1 cellular context compared by ENCODE assay signal in the genomic region with DNA sequence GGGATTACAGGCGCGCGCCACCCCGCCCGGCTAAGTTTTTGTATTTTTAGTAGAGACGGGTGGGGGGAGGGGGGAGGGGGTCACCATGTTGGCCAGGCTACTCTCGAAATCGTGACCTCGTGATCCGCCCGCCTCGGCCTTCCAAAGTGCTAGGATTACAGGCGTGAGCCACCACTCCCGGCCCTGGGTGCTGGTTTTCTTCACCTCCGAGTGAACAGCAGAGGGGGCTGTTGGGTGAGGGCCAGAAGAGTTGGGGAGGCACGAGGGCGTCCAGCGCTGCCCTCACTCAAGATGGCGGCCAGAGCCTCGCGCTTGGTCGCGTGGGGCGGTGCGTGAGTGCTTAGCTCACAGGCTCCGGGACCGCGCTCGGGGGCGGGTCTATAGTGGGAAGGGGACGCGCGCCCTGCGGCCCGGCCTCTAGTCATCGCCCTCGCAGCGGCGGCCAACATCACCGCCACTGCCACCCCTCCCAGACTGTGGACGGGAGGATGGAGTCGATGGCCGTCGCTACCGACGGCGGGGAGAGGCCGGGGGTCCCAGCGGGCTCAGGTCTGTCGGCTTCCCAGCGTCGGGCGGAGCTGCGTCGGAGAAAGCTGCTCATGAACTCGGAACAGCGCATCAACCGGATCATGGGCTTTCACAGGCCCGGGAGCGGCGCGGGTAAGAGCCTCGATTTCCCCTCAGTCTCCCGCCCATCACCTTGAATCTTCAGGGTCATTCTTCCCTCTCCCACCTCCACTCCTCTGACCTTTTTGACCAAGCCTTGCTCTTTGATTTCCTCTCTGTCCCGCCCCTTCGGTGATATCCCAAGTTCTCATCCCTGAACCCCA.
TF ChIP-seq lines count a peak whose summit lies in the region.

A gene (plus strand): TSS at position 416 of the 830 bp plus-strand sequence. CDS start 73 bp downstream, at position 489.

TF ChIP-seq in GM12878, 131 proteins besides CTCF, POLR2A, EP300 and RAD21 (continued from another document and continues in another):
- TF ChIP-seq, protein P1, sequence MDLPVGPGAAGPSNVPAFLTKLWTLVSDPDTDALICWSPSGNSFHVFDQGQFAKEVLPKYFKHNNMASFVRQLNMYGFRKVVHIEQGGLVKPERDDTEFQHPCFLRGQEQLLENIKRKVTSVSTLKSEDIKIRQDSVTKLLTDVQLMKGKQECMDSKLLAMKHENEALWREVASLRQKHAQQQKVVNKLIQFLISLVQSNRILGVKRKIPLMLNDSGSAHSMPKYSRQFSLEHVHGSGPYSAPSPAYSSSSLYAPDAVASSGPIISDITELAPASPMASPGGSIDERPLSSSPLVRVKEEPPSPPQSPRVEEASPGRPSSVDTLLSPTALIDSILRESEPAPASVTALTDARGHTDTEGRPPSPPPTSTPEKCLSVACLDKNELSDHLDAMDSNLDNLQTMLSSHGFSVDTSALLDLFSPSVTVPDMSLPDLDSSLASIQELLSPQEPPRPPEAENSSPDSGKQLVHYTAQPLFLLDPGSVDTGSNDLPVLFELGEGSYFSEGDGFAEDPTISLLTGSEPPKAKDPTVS (IDR thresholded peaks at IDR 0.05; ENCODE audit: low read depth, low read length) = no peak
- TF ChIP-seq SIX5 (IDR thresholded peaks at IDR 0.05; ENCODE audit: low read depth, low read length, severe bottlenecking) (peak; percentile 80), NR2C2 (IDR thresholded peaks at IDR 0.05; ENCODE audit: borderline replicate concordance, control insufficient read depth, insufficient read length, low read depth) (no peak), CREB1 (IDR thresholded peaks at IDR 0.05; ENCODE audit: low read depth) (peak; percentile 99), POLR2AphosphoS2 (IDR thresholded peaks at IDR 0.05; ENCODE audit: low read depth, low read length) (no peak), TCF12 (IDR thresholded peaks at IDR 0.05; ENCODE audit: low read depth, low read length) (no peak), SMC3 (IDR thresholded peaks at IDR 0.05; ENCODE audit: borderline replicate concordance, low read length) (peak; percentile 57; the same call in 1 of the 2 replicates), GATAD2B (conservative IDR thresholded peaks at IDR 0.05; ENCODE audit: low read depth) (peak; percentile 61; the same call in 1 of the 2 replicates), SUPT20H (IDR thresholded peaks at IDR 0.05; ENCODE audit: borderline replicate concordance, control insufficient read depth, low read depth, low read length) (no peak), PAX5 (IDR thresholded peaks at IDR 0.05; ENCODE audit: borderline replicate concordance, low read depth, low read length) (peak; percentile 47; the same call in 1 of the 2 replicates), IKZF2 (IDR thresholded peaks at IDR 0.05) (0 out of 4 replicates have a peak, but pooled peaks of 1 of the 2 experiments have one; percentile 6), TBL1XR1 (IDR thresholded peaks at IDR 0.05; ENCODE audit: low read depth, low read length) (no peak), TCF3 (IDR thresholded peaks at IDR 0.05; ENCODE audit: borderline replicate concordance, insufficient read depth, low read depth, low read length) (no peak), ATF7 (IDR thresholded peaks at IDR 0.05; ENCODE audit: low read depth) (no peak), SMAD5 (IDR thresholded peaks at IDR 0.05; ENCODE audit: low read depth) (peak; percentile 80), RCOR1 (conservative IDR thresholded peaks at IDR 0.05; ENCODE audit: low read depth, low read length) (no peak), NR2C1 (IDR thresholded peaks at IDR 0.05) (peak; percentile 86), ZNF384 (IDR thresholded peaks at IDR 0.05; ENCODE audit: borderline replicate concordance, low read depth, low read length) (no peak), ZNF274 (IDR thresholded peaks at IDR 0.05; ENCODE audit: insufficient read depth, insufficient read length) (no peak), SIN3A (IDR thresholded peaks at IDR 0.05; ENCODE audit: low read depth, low read length) (0 out of 2 replicates have a peak, but pooled peaks have one; percentile 60), STAT1 (conservative IDR thresholded peaks at IDR 0.05) (0 out of 2 replicates have a peak, but pooled peaks have one; percentile 1), ZSCAN29 (IDR thresholded peaks at IDR 0.05) (0 out of 2 replicates have a peak, but pooled peaks have one; percentile 41), SREBF2 (IDR thresholded peaks at IDR 0.05; ENCODE audit: low read length) (no peak), TCF7 (IDR thresholded peaks at IDR 0.05; ENCODE audit: borderline replicate concordance) (no peak)
- TF ChIP-seq, protein P2, sequence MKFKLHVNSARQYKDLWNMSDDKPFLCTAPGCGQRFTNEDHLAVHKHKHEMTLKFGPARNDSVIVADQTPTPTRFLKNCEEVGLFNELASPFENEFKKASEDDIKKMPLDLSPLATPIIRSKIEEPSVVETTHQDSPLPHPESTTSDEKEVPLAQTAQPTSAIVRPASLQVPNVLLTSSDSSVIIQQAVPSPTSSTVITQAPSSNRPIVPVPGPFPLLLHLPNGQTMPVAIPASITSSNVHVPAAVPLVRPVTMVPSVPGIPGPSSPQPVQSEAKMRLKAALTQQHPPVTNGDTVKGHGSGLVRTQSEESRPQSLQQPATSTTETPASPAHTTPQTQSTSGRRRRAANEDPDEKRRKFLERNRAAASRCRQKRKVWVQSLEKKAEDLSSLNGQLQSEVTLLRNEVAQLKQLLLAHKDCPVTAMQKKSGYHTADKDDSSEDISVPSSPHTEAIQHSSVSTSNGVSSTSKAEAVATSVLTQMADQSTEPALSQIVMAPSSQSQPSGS (IDR thresholded peaks at IDR 0.05; ENCODE audit: low read length) = no peak
- TF ChIP-seq, protein P3, sequence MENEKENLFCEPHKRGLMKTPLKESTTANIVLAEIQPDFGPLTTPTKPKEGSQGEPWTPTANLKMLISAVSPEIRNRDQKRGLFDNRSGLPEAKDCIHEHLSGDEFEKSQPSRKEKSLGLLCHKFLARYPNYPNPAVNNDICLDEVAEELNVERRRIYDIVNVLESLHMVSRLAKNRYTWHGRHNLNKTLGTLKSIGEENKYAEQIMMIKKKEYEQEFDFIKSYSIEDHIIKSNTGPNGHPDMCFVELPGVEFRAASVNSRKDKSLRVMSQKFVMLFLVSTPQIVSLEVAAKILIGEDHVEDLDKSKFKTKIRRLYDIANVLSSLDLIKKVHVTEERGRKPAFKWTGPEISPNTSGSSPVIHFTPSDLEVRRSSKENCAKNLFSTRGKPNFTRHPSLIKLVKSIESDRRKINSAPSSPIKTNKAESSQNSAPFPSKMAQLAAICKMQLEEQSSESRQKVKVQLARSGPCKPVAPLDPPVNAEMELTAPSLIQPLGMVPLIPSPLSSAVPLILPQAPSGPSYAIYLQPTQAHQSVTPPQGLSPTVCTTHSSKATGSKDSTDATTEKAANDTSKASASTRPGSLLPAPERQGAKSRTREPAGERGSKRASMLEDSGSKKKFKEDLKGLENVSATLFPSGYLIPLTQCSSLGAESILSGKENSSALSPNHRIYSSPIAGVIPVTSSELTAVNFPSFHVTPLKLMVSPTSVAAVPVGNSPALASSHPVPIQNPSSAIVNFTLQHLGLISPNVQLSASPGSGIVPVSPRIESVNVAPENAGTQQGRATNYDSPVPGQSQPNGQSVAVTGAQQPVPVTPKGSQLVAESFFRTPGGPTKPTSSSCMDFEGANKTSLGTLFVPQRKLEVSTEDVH (IDR thresholded peaks at IDR 0.05; ENCODE audit: low read depth, partially characterized antibody) = no peak
- TF ChIP-seq, protein P4, sequence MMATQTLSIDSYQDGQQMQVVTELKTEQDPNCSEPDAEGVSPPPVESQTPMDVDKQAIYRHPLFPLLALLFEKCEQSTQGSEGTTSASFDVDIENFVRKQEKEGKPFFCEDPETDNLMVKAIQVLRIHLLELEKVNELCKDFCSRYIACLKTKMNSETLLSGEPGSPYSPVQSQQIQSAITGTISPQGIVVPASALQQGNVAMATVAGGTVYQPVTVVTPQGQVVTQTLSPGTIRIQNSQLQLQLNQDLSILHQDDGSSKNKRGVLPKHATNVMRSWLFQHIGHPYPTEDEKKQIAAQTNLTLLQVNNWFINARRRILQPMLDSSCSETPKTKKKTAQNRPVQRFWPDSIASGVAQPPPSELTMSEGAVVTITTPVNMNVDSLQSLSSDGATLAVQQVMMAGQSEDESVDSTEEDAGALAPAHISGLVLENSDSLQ (IDR thresholded peaks at IDR 0.05) = no peak
- TF ChIP-seq, protein P5, sequence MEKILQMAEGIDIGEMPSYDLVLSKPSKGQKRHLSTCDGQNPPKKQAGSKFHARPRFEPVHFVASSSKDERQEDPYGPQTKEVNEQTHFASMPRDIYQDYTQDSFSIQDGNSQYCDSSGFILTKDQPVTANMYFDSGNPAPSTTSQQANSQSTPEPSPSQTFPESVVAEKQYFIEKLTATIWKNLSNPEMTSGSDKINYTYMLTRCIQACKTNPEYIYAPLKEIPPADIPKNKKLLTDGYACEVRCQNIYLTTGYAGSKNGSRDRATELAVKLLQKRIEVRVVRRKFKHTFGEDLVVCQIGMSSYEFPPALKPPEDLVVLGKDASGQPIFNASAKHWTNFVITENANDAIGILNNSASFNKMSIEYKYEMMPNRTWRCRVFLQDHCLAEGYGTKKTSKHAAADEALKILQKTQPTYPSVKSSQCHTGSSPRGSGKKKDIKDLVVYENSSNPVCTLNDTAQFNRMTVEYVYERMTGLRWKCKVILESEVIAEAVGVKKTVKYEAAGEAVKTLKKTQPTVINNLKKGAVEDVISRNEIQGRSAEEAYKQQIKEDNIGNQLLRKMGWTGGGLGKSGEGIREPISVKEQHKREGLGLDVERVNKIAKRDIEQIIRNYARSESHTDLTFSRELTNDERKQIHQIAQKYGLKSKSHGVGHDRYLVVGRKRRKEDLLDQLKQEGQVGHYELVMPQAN (conservative IDR thresholded peaks at IDR 0.05) = peak; percentile 77
- TF ChIP-seq, protein P6, sequence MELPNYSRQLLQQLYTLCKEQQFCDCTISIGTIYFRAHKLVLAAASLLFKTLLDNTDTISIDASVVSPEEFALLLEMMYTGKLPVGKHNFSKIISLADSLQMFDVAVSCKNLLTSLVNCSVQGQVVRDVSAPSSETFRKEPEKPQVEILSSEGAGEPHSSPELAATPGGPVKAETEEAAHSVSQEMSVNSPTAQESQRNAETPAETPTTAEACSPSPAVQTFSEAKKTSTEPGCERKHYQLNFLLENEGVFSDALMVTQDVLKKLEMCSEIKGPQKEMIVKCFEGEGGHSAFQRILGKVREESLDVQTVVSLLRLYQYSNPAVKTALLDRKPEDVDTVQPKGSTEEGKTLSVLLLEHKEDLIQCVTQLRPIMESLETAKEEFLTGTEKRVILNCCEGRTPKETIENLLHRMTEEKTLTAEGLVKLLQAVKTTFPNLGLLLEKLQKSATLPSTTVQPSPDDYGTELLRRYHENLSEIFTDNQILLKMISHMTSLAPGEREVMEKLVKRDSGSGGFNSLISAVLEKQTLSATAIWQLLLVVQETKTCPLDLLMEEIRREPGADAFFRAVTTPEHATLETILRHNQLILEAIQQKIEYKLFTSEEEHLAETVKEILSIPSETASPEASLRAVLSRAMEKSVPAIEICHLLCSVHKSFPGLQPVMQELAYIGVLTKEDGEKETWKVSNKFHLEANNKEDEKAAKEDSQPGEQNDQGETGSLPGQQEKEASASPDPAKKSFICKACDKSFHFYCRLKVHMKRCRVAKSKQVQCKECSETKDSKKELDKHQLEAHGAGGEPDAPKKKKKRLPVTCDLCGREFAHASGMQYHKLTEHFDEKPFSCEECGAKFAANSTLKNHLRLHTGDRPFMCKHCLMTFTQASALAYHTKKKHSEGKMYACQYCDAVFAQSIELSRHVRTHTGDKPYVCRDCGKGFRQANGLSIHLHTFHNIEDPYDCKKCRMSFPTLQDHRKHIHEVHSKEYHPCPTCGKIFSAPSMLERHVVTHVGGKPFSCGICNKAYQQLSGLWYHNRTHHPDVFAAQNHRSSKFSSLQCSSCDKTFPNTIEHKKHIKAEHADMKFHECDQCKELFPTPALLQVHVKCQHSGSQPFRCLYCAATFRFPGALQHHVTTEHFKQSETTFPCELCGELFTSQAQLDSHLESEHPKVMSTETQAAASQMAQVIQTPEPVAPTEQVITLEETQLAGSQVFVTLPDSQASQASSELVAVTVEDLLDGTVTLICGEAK (IDR thresholded peaks at IDR 0.05; ENCODE audit: borderline replicate concordance) = no peak
- TF ChIP-seq, protein P7, sequence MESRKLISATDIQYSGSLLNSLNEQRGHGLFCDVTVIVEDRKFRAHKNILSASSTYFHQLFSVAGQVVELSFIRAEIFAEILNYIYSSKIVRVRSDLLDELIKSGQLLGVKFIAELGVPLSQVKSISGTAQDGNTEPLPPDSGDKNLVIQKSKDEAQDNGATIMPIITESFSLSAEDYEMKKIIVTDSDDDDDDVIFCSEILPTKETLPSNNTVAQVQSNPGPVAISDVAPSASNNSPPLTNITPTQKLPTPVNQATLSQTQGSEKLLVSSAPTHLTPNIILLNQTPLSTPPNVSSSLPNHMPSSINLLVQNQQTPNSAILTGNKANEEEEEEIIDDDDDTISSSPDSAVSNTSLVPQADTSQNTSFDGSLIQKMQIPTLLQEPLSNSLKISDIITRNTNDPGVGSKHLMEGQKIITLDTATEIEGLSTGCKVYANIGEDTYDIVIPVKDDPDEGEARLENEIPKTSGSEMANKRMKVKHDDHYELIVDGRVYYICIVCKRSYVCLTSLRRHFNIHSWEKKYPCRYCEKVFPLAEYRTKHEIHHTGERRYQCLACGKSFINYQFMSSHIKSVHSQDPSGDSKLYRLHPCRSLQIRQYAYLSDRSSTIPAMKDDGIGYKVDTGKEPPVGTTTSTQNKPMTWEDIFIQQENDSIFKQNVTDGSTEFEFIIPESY (IDR thresholded peaks at IDR 0.05) = no peak
- TF ChIP-seq, protein P8, sequence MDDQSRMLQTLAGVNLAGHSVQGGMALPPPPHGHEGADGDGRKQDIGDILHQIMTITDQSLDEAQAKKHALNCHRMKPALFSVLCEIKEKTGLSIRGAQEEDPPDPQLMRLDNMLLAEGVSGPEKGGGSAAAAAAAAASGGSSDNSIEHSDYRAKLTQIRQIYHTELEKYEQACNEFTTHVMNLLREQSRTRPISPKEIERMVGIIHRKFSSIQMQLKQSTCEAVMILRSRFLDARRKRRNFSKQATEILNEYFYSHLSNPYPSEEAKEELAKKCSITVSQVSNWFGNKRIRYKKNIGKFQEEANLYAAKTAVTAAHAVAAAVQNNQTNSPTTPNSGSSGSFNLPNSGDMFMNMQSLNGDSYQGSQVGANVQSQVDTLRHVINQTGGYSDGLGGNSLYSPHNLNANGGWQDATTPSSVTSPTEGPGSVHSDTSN (IDR thresholded peaks at IDR 0.05; ENCODE audit: insufficient replicate concordance, low read depth, low read length) = no peak
- TF ChIP-seq, protein P9, sequence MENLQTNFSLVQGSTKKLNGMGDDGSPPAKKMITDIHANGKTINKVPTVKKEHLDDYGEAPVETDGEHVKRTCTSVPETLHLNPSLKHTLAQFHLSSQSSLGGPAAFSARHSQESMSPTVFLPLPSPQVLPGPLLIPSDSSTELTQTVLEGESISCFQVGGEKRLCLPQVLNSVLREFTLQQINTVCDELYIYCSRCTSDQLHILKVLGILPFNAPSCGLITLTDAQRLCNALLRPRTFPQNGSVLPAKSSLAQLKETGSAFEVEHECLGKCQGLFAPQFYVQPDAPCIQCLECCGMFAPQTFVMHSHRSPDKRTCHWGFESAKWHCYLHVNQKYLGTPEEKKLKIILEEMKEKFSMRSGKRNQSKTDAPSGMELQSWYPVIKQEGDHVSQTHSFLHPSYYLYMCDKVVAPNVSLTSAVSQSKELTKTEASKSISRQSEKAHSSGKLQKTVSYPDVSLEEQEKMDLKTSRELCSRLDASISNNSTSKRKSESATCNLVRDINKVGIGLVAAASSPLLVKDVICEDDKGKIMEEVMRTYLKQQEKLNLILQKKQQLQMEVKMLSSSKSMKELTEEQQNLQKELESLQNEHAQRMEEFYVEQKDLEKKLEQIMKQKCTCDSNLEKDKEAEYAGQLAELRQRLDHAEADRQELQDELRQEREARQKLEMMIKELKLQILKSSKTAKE (IDR thresholded peaks at IDR 0.05; ENCODE audit: low read depth, poor library complexity, severe bottlenecking) = no peak
